Comparison of ENCODE assay signal across 8 cellular contexts in the genomic region with DNA sequence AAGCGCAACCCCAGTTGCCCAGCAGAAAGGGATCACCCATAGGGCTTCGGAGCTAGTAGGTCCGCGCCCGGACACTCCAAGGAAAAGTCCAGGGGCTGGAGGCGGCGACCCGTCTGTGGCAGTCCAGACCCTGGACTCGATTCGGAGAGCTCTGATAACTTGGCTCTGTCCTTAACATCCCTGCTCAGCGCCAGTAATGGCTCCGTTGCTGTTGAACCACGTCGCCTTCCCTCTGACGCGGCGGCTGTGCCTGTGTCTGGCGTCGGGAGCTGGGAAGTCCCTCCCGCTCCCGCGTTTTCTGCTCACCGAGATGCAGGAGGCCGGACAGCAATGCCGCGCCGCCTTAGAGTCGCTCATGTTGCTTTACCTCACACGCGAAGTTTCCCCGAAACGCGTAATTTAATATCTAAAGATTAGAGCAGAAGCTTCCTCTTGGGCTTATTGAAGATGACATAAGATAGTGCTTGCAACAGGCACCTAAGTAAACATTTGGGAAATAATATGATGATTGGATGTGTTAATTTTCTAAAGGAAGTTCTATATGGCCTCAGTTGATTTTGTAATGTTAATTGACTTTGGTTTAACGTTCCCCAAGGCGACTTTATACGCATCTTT. TPM values are rescaled to one million over a fixed set of nuclear protein-coding genes. Genes with fewer than 3 reads are reported as not detected.
A peak's percentile ranks its signal among the peaks of the same experiment; 100 is the strongest.
DNase-seq lines count a peak whose midpoint lies in the region; ATAC-seq, FAIRE-seq and TF ChIP-seq lines count a peak whose summit lies in the region.

No MANE protein-coding gene starts in this region.

- H3K9me1 ChIP-seq in endothelial cell of umbilical vein (replicated peaks; ENCODE audit: control insufficient read depth, extremely low read depth, insufficient read depth, low read length), result no peaks in the 10 kb centered on the region

- H3K4me1 ChIP-seq in endothelial cell of umbilical vein (ENCODE audit: control insufficient read depth, extremely low read depth, insufficient read depth, low read length) (peaks cover 17% of the 10 kb centered on the region), mesodermal cell (ENCODE audit: control insufficient read depth, insufficient read depth, low read length, poor library complexity, severe bottlenecking) (peaks cover 4% of the 10 kb centered on the region)

- peak overlapping the region; percentile 63 for H3K4me3 ChIP-seq in BJ (ENCODE audit: low read depth, low read length)
- peak overlapping the region; percentile 34 to 49 (median 47) for H3K4me3 ChIP-seq in endothelial cell of umbilical vein (replicated peaks in 1 of 3; ENCODE audit: insufficient read depth in 1 of 3, low read depth in 1 of 3, low read length in 3 of 3)
- peak overlapping the region; percentile 67 for H3K4me3 ChIP-seq in mesodermal cell (ENCODE audit: extremely low read depth, insufficient read depth, low read length, poor library complexity, severe bottlenecking)

- peak overlapping the region; percentile 86 for H3K9ac ChIP-seq in endothelial cell of umbilical vein (replicated peaks; ENCODE audit: extremely low read depth, insufficient read depth, low read length)

- peaks cover 3% of the 10 kb centered on the region for H3K27me3 ChIP-seq in BJ (ENCODE audit: control insufficient read depth, insufficient read depth, low read length)
- H3K27me3 ChIP-seq in endothelial cell of umbilical vein (ENCODE audit: control insufficient read depth in 2 of 2, insufficient read depth in 2 of 2, low read length in 2 of 2), result peaks cover 10 to 22% of the 10 kb centered on the region in 2 experiments

- H2AFZ ChIP-seq in endothelial cell of umbilical vein (ENCODE audit: low read depth, low read length), result peak overlapping the region; percentile 60

- H3K27ac ChIP-seq in endothelial cell of umbilical vein (ENCODE audit: insufficient read depth, low read depth, low read length) (peak overlapping the region; percentile 59), mesodermal cell (ENCODE audit: low read depth, low read length, severe bottlenecking) (peak overlapping the region; percentile 94)

- intact Hi-C loops in endothelial cell of umbilical vein (cut with micrococcal nuclease), result loop anchor here (1.0 to 2.0 kb wide), 4 partner anchors 59 to 331 kb away; a partner anchor contains a TSS

- DNase-seq in BJ (ENCODE audit: low read depth), result no peak
- peak; percentile 75 for DNase-seq in NCI-H774 (lab: John Stamatoyannopoulos, UW)
- DNase-seq in activated CD8-positive, alpha-beta memory T cell treated with anti-CD3 and anti-CD28 coated beads, Interleukin-2, amount 50 U/mL, for 24 hours (ENCODE audit: extremely low read depth), result peak; percentile 41
- DNase-seq in endothelial cell of umbilical vein (ENCODE audit: low read depth, low spot score), result peak; percentile 86
- DNase-seq in stimulated activated CD8-positive, alpha-beta memory T cell treated with anti-CD3 and anti-CD28 coated beads, Interleukin-15, amount 100 ng/mL, for 24 hours (ENCODE audit: low read depth), result peak; percentile 25

- dilution Hi-C loops in endothelial cell of umbilical vein (cut with MboI; ENCODE audit: extremely low pct_ligation_motif_present, low sequenced_read_pairs), result no loop called here

- ATAC-seq in GM19397 (IDR thresholded peaks at IDR 0.05; ENCODE audit: unreplicated experiment), result peak; percentile 1
- ATAC-seq in HG03565 (IDR thresholded peaks at IDR 0.05; ENCODE audit: unreplicated experiment), result peak; percentile 10

- H3K36me3 ChIP-seq in BJ (ENCODE audit: control insufficient read depth, insufficient read depth, low read length), result no peaks in the 10 kb centered on the region
- H3K36me3 ChIP-seq in endothelial cell of umbilical vein (ENCODE audit: control insufficient read depth in 2 of 2, extremely low read depth in 1 of 2, insufficient read depth in 2 of 2, low read length in 2 of 2), result no peaks in the 10 kb centered on the region
- peaks cover 9% of the 10 kb centered on the region for H3K36me3 ChIP-seq in mesodermal cell (ENCODE audit: control insufficient read depth, insufficient read depth, low read length)

- no peaks in the 10 kb centered on the region for H3K9me3 ChIP-seq in endothelial cell of umbilical vein (replicated peaks; ENCODE audit: control insufficient read depth, insufficient read depth, low read length)
- no peaks in the 10 kb centered on the region for H3K9me3 ChIP-seq in mesodermal cell (ENCODE audit: control insufficient read depth, low read length)

- POLR2A ChIA-PET in BJ (lab: Charles Lee) (interaction anchor here (0.6 to 1.2 kb wide), 2 partner anchors 10 to 59 kb away, joined by 5 to 10 read pairs; no protein-coding TSS in a partner anchor), endothelial cell of umbilical vein (lab: Charles Lee) (interaction anchor here (3.8 kb wide), 1 partner anchor 60 kb away, joined by 22 read pairs; no protein-coding TSS in a partner anchor)

- H3K4me2 ChIP-seq in endothelial cell of umbilical vein (ENCODE audit: insufficient read depth, low read length), result peak overlapping the region; percentile 69

- H4K20me1 ChIP-seq in endothelial cell of umbilical vein (replicated peaks; ENCODE audit: control insufficient read depth, extremely low read depth, insufficient read depth, low read length), result no peaks in the 10 kb centered on the region

- TSS peak; percentile 65 for BruUV-seq in endothelial cell of umbilical vein (replicated peaks; lab: Mats Ljungman, UMichigan)

- 8 to 9% methylated on average over 26 of the region's 36 CpGs for WGBS in mesodermal cell (ENCODE audit: insufficient coverage in 2 of 2), 2 experiments

- CTCF ChIA-PET in BJ (lab: Yijun Ruan, JAX), result interaction anchor here (0.5 kb wide), 1 partner anchor 1731 kb away, joined by 3 read pairs; no protein-coding TSS in a partner anchor
- CTCF ChIA-PET in endothelial cell of umbilical vein (lab: Charles Lee), result interaction anchor here (0.9 to 3.8 kb wide), 2 partner anchors 59 to 250 kb away, joined by 5 to 25 read pairs; no protein-coding TSS in a partner anchor

- FAIRE-seq in endothelial cell of umbilical vein (lab: Jason Lieb, UNC), result no peak

- TF ChIP-seq POLR2A in endothelial cell of umbilical vein (IDR thresholded peaks at IDR 0.05; ENCODE audit: low read depth, low read length), result peak; percentile 3

- peaks cover 9% of the 10 kb centered on the region for H3K79me2 ChIP-seq in endothelial cell of umbilical vein (ENCODE audit: control insufficient read depth, insufficient read depth, low read length)

- TF ChIP-seq CTCF in BJ (IDR thresholded peaks at IDR 0.05; ENCODE audit: insufficient read depth, low read depth, low read length) (no peak), endothelial cell of umbilical vein (IDR thresholded peaks at IDR 0.05; ENCODE audit: extremely low read depth in 1 of 2, insufficient read depth in 1 of 2, low read depth in 1 of 2, low read length in 2 of 2) (no peak)

TF ChIP-seq in endothelial cell of umbilical vein, 7 proteins besides CTCF, POLR2A, EP300 and RAD21:
- TF ChIP-seq, protein P1, sequence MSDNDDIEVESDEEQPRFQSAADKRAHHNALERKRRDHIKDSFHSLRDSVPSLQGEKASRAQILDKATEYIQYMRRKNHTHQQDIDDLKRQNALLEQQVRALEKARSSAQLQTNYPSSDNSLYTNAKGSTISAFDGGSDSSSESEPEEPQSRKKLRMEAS (IDR thresholded peaks at IDR 0.05; ENCODE audit: insufficient read depth, insufficient read length), result no peak
- TF ChIP-seq EZH2 (IDR thresholded peaks at IDR 0.05; ENCODE audit: borderline replicate concordance, low read depth, low read length, severe bottlenecking) (no peak), POLR2AphosphoS5 (IDR thresholded peaks at IDR 0.05; ENCODE audit: insufficient read depth, low read depth, low read length) (no peak), FOS (IDR thresholded peaks at IDR 0.05; ENCODE audit: borderline replicate concordance, insufficient read depth, low read length) (no peak), GATA2 (IDR thresholded peaks at IDR 0.05; ENCODE audit: insufficient read depth, insufficient read length, low read depth, low read length) (no peak), MYC (IDR thresholded peaks at IDR 0.05; ENCODE audit: low read depth, low read length) (no peak), JUN (IDR thresholded peaks at IDR 0.05; ENCODE audit: borderline replicate concordance, insufficient read depth, insufficient read length, low read depth) (no peak)
TF ChIP-seq in endothelial cell of umbilical vein: peak in this region for 0.

RNA-seq across cellular contexts. Expression of a gene that starts 1.3 kb away (rescaled TPM):
- polyA plus RNA-seq in BJ (2011; rRNA removed) (6.6 and 10.0 TPM in 2 replicates), endothelial cell of umbilical vein (4.2 and 5.5 TPM in 2 replicates)
- 4.8 and 5.6 TPM in 2 replicates for polyA minus RNA-seq in BJ (2011; rRNA and poly(A)+ RNA removed)
- total RNA-seq in endothelial cell of umbilical vein, result 13.0 and 13.7 TPM in 2 replicates
- 7.2 and 8.7 TPM in 2 replicates for polyA plus RNA-seq in endothelial cell of umbilical vein (2011; cell fraction: cytosol; rRNA removed)
- 28.0 and 47.8 TPM in 2 replicates for polyA plus RNA-seq in endothelial cell of umbilical vein (2011; cell fraction: nucleus; rRNA removed)
- polyA plus RNA-seq in endothelial cell of umbilical vein (2012), result 7.1 and 8.5 TPM in 2 replicates
- 9.3 and 10.6 TPM in 2 replicates for polyA minus RNA-seq in endothelial cell of umbilical vein
- 5.9 TPM for polyA minus RNA-seq in endothelial cell of umbilical vein (2011; cell fraction: cytosol; rRNA and poly(A)+ RNA removed)
- polyA minus RNA-seq in endothelial cell of umbilical vein (2011; cell fraction: nucleus; rRNA and poly(A)+ RNA removed), result 9.2 and 13.0 TPM in 2 replicates
- 15.8 TPM for polyA plus RNA-seq in mesodermal cell (2013, experiment 1 of 2)
- 14.1 TPM for polyA plus RNA-seq in mesodermal cell (2013, experiment 2 of 2)
